17 cellular contexts compared by ENCODE assay signal in the genomic region with DNA sequence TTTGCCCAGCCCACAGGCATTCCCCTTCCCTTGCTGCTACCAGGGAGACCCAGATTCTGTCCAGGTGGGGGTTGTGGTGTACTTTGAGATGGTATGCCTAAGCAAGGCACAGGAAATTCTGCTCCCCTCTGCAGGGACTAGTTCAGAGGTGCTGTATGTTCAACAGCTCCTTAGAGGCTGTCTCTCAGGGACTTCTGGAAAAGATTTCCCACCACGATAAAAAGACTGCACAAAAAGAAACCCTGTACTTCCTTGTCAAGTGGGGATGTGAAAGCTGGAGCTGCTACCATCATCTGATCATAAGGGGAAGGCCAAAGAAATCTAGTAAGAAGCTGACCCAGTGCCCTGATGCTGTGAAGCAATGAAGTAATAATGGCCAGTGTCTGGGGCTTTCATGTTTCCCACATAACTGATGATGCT. TPM values are rescaled to one million over a fixed set of nuclear protein-coding genes. Genes with fewer than 3 reads are reported as not detected.
A peak's percentile ranks its signal among the peaks of the same experiment; 100 is the strongest.
DNase-seq lines count a peak whose midpoint lies in the region; ATAC-seq and TF ChIP-seq lines count a peak whose summit lies in the region.
"Had no signal": no experiment of that assay in that cellular context is flagged by ENCODE, and none has a peak within 500 bp of the region (broad histone marks: within the 10 kb centered on the region; RNA-seq: fewer than 3 reads in every experiment).

No MANE protein-coding gene starts in this region.

- POLR2A ChIA-PET in T-cell (lab: Charles Lee), result interaction anchor here (0.5 to 0.6 kb wide), 2 partner anchors 17 to 63 kb away, joined by 4 to 7 read pairs; a partner anchor contains a TSS

- WGBS in endodermal cell (ENCODE audit: insufficient coverage in 1 of 2, insufficient read length in 1 of 2), 2 experiments, result 96 to 100% methylated on average over 1 of the region's 1 CpG

- CTCF ChIA-PET in T-cell (lab: Charles Lee), result interaction anchor here in 1 of 2 donors (0.6 kb wide), 1 partner anchor 1591 kb away, joined by 5 read pairs; no protein-coding TSS in a partner anchor

- peak; percentile 46 for ATAC-seq in HG02610 (IDR thresholded peaks at IDR 0.05; ENCODE audit: unreplicated experiment)
- ATAC-seq in T-cell (replicated peaks in 1 of 4), result no peak
- ATAC-seq in activated T-cell treated with anti-CD3 and anti-CD28 coated beads, Interleukin-2, amount 50 U/mL, for 4 hours, result no peak
- ATAC-seq: SK-N-SH treated with all-trans-retinoic acid at 6 μM for 48 hours had no signal

- H3K9me3 Mint-ChIP-seq in CD14-positive monocyte, result peaks cover 0 to 1% (median 0%) of the 10 kb centered on the region in 7 donors
- H3K9me3 Mint-ChIP-seq in endodermal cell, result no peaks in the 10 kb centered on the region
- no peaks in the 10 kb centered on the region for H3K9me3 Mint-ChIP-seq in nephron
- H3K9me3 Mint-ChIP-seq in T-cell, result no peaks in the 10 kb centered on the region
- H3K9me3 Mint-ChIP-seq in activated T-cell treated with anti-CD3 and anti-CD28 coated beads, Interleukin-2, amount 50 U/mL, for 4 hours, result no peaks in the 10 kb centered on the region

- H3K27ac ChIP-seq in endodermal cell (ENCODE audit: low read depth, low read length) (no peak overlapping the region), SJCRH30 (no peak overlapping the region)
- H3K27ac ChIP-seq: GM23248, hepatocyte, suprapubic skin had no signal

- H3K4me3 Mint-ChIP-seq in CD14-positive monocyte (peak overlapping the region; percentile 53 to 79), endodermal cell (no peak overlapping the region), nephron (no peak overlapping the region), T-cell (no peak overlapping the region)
- no peak overlapping the region for H3K4me3 Mint-ChIP-seq in activated T-cell treated with anti-CD3 and anti-CD28 coated beads, Interleukin-2, amount 50 U/mL, for 4 hours

- DNase-seq in CD14-positive monocyte (ENCODE audit: low spot score) (peak; percentile 54), endodermal cell (no peak), SJCRH30 (no peak), DMS53 (lab: John Stamatoyannopoulos, UW) (no peak), T-cell (no peak)
- no peak for DNase-seq in activated T-cell treated with anti-CD3 and anti-CD28 coated beads, Interleukin-2, amount 50 U/mL, for 4 hours
- DNase-seq: activated naive CD4-positive, alpha-beta T cell treated with Interleukin-2 at 50 U/mL for 16 hours; DMS 273 treated with DMSO at 0.1 percent for 48 hours; GM23248; kidney glomerular epithelial cell; NCI-H1694 treated with DMSO at 0.1 percent for 48 hours had no signal

- H3K36me3 ChIP-seq in endodermal cell (ENCODE audit: control insufficient read depth, insufficient read depth, low read length) (no peaks in the 10 kb centered on the region), SJCRH30 (no peaks in the 10 kb centered on the region)
- H3K36me3 ChIP-seq: suprapubic skin had no signal

- H3K36me3 Mint-ChIP-seq in CD14-positive monocyte (peaks cover 13 to 22% of the 10 kb centered on the region in 2 donors), endodermal cell (ENCODE audit: low read depth) (peaks cover 6% of the 10 kb centered on the region), nephron (ENCODE audit: low read depth) (peaks cover 4% of the 10 kb centered on the region), T-cell (peaks cover 6% of the 10 kb centered on the region)
- H3K36me3 Mint-ChIP-seq in activated T-cell treated with anti-CD3 and anti-CD28 coated beads, Interleukin-2, amount 50 U/mL, for 4 hours (ENCODE audit: insufficient read depth), result peaks cover 10% of the 10 kb centered on the region

- no peaks in the 10 kb centered on the region for H3K27me3 ChIP-seq in endodermal cell (ENCODE audit: control insufficient read depth, insufficient read depth, low read length, poor library complexity, severe bottlenecking)
- no peaks in the 10 kb centered on the region for H3K27me3 ChIP-seq in SJCRH30
- H3K27me3 ChIP-seq: hepatocyte, suprapubic skin had no signal

- H3K4me3 ChIP-seq in endodermal cell (ENCODE audit: low read length), result no peak overlapping the region
- H3K4me3 ChIP-seq in SJCRH30, result no peak overlapping the region
- H3K4me3 ChIP-seq: GM23248, hepatocyte, suprapubic skin had no signal

- H3K27ac Mint-ChIP-seq in CD14-positive monocyte (peak overlapping the region; percentile 81 to 94 (median 89)), endodermal cell (peak overlapping the region; percentile 28), nephron (peak overlapping the region in 2 of 3 experiments; percentile 28 to 56), T-cell (no peak overlapping the region)
- H3K27ac Mint-ChIP-seq: progenitor cell of endocrine pancreas had no signal

- H3K4me1 Mint-ChIP-seq in CD14-positive monocyte (peaks cover 23% of the 10 kb centered on the region), endodermal cell (no peaks in the 10 kb centered on the region), nephron (peaks cover 48% of the 10 kb centered on the region), T-cell (peaks cover 6 to 17% (median 9%) of the 10 kb centered on the region in 3 donors)
- H3K4me1 Mint-ChIP-seq in activated T-cell treated with anti-CD3 and anti-CD28 coated beads, Interleukin-2, amount 50 U/mL, for 4 hours (ENCODE audit: low read depth), result peaks cover 11% of the 10 kb centered on the region

- H3K27me3 Mint-ChIP-seq in CD14-positive monocyte (ENCODE audit: low read depth in 3 of 3) (no peaks in the 10 kb centered on the region), endodermal cell (ENCODE audit: insufficient read depth) (no peaks in the 10 kb centered on the region), nephron (ENCODE audit: low read depth) (no peaks in the 10 kb centered on the region), T-cell (no peaks in the 10 kb centered on the region)
- no peaks in the 10 kb centered on the region for H3K27me3 Mint-ChIP-seq in activated T-cell treated with anti-CD3 and anti-CD28 coated beads, Interleukin-2, amount 50 U/mL, for 4 hours (ENCODE audit: low read depth)
- H3K27me3 Mint-ChIP-seq: progenitor cell of endocrine pancreas had no signal

- H3K4me1 ChIP-seq in endodermal cell (ENCODE audit: control insufficient read depth, insufficient read depth, low read length) (no peaks in the 10 kb centered on the region), SJCRH30 (peaks cover 6% of the 10 kb centered on the region; the same call in 1 of the 2 replicates)
- H3K4me1 ChIP-seq: suprapubic skin had no signal

- intact Hi-C loops in CD14-positive monocyte (cut with micrococcal nuclease), result loop anchor here in 1 of 2 donors (5.0 to 10.0 kb wide), 2 partner anchors 46 to 47 kb away; no protein-coding TSS in a partner anchor

- H3K9me3 ChIP-seq in endodermal cell (ENCODE audit: control insufficient read depth, low read length) (no peaks in the 10 kb centered on the region), SJCRH30 (replicated peaks) (no peaks in the 10 kb centered on the region)
- H3K9me3 ChIP-seq: suprapubic skin had no signal

- no peak overlapping the region for H3K9ac ChIP-seq in endodermal cell (ENCODE audit: extremely low read depth, low read length, poor library complexity, severe bottlenecking)
- H3K9ac ChIP-seq: GM23248 had no signal

- TF ChIP-seq CTCF in CD14-positive monocyte (IDR thresholded peaks at IDR 0.05) (no peak), endodermal cell (conservative IDR thresholded peaks at IDR 0.05) (no peak), nephron (IDR thresholded peaks at IDR 0.05; ENCODE audit: unreplicated experiment in 3 of 3) (no peak)

RNA-seq across cellular contexts. Expression of a gene that starts 51.5 kb away (rescaled TPM):
- polyA plus RNA-seq in CD14-positive monocyte, result 10 to 100 TPM; 57.2 to 66.7 TPM
- 1 to 10 TPM; 7.2 to 7.9 TPM for total RNA-seq in endodermal cell
- polyA plus RNA-seq in endodermal cell (2013, experiment 1 of 2), result 16.4 TPM
- polyA plus RNA-seq in endodermal cell (2013, experiment 2 of 2), result 14.3 TPM
- 3.1 and 3.2 TPM in 2 replicates for total RNA-seq in SJCRH30 (2014; rRNA removed; shearing (Covaris generic))
- 10 to 100 TPM; 16.4 to 33.8 (median 30.5) TPM for total RNA-seq in T-cell
- total RNA-seq in activated T-cell treated with anti-CD3 and anti-CD28 coated beads, Interleukin-2, amount 50 U/mL, for 4 hours, result 10 to 100 TPM; 12.3 to 14.9 (median 13.0) TPM

Comparison
In these comparisons a context has a peak if more than half of its experiments do, and no peak if none do; other contexts are left out.
1. H3K27ac Mint-ChIP-seq: peak in CD14-positive monocyte (7 of 7), endodermal cell (single experiment) and nephron (2 of 3); none in T-cell (0 of 2).
2. H3K4me3 Mint-ChIP-seq: peak in CD14-positive monocyte (2 of 2); none in endodermal cell (single experiment), nephron (0 of 3), T-cell (0 of 3) and activated T-cell treated with anti-CD3 and anti-CD28 coated beads, Interleukin-2, amount 50 U/mL, for 4 hours (single experiment).